Comparison of ENCODE assay signal across 1 cellular context in the genomic region with DNA sequence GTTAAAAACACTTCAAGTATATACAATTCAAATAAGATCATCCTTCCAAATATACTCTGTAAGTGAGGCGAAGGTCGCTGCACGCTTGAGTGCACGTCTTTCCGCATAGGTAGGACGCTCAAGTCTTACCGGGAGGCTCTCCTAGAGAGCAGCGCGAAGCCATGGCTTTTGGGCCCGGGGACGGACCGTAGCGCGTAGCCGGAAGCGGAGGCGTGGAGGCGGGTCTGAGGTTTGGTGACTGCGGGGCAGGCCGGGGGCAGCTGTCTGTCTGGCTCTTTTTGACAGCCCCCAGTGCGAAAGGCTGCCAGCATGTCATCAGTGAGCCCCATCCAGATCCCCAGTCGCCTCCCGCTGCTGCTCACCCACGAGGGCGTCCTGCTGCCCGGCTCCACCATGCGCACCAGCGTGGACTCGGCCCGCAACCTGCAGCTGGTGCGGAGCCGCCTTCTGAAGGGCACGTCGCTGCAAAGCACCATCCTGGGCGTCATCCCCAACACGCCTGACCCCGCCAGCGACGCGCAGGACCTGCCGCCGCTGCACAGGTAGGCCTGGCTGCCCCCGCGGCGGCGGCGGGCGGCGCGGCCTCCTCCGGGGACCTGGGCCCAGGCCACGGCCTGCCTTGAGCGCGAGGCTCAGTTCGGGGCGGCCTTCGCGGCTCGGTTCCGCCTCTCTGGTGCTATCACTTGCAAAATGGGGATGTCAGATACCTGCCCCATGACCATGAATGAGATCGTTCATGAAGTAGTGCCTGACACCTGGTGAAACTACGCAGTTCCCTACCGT.
A peak's percentile ranks its signal among the peaks of the same experiment; 100 is the strongest.
TF ChIP-seq lines count a peak whose summit lies in the region.

A gene with protein sequence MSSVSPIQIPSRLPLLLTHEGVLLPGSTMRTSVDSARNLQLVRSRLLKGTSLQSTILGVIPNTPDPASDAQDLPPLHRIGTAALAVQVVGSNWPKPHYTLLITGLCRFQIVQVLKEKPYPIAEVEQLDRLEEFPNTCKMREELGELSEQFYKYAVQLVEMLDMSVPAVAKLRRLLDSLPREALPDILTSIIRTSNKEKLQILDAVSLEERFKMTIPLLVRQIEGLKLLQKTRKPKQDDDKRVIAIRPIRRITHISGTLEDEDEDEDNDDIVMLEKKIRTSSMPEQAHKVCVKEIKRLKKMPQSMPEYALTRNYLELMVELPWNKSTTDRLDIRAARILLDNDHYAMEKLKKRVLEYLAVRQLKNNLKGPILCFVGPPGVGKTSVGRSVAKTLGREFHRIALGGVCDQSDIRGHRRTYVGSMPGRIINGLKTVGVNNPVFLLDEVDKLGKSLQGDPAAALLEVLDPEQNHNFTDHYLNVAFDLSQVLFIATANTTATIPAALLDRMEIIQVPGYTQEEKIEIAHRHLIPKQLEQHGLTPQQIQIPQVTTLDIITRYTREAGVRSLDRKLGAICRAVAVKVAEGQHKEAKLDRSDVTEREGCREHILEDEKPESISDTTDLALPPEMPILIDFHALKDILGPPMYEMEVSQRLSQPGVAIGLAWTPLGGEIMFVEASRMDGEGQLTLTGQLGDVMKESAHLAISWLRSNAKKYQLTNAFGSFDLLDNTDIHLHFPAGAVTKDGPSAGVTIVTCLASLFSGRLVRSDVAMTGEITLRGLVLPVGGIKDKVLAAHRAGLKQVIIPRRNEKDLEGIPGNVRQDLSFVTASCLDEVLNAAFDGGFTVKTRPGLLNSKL (plus strand): TSS at position 221 of the 783 bp plus-strand sequence. CDS start 89 bp downstream, at position 310.

TF ChIP-seq in HepG2, 621 proteins besides CTCF, POLR2A, EP300 and RAD21 (continued from another document and continues in another):
- TF ChIP-seq, protein P1, sequence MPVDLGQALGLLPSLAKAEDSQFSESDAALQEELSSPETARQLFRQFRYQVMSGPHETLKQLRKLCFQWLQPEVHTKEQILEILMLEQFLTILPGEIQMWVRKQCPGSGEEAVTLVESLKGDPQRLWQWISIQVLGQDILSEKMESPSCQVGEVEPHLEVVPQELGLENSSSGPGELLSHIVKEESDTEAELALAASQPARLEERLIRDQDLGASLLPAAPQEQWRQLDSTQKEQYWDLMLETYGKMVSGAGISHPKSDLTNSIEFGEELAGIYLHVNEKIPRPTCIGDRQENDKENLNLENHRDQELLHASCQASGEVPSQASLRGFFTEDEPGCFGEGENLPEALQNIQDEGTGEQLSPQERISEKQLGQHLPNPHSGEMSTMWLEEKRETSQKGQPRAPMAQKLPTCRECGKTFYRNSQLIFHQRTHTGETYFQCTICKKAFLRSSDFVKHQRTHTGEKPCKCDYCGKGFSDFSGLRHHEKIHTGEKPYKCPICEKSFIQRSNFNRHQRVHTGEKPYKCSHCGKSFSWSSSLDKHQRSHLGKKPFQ (CRISPR knock-in tag; IDR thresholded peaks at IDR 0.05; ENCODE audit: insufficient replicate concordance) = peak; percentile 79
- peak; percentile 99 for TF ChIP-seq CAMTA2 (CRISPR knock-in tag; IDR thresholded peaks at IDR 0.05; ENCODE audit: borderline replicate concordance)
- no peak; the same call in 1 of the 2 replicates for TF ChIP-seq ZNF589 (CRISPR knock-in tag; conservative IDR thresholded peaks at IDR 0.05)
- TF ChIP-seq, protein P2, sequence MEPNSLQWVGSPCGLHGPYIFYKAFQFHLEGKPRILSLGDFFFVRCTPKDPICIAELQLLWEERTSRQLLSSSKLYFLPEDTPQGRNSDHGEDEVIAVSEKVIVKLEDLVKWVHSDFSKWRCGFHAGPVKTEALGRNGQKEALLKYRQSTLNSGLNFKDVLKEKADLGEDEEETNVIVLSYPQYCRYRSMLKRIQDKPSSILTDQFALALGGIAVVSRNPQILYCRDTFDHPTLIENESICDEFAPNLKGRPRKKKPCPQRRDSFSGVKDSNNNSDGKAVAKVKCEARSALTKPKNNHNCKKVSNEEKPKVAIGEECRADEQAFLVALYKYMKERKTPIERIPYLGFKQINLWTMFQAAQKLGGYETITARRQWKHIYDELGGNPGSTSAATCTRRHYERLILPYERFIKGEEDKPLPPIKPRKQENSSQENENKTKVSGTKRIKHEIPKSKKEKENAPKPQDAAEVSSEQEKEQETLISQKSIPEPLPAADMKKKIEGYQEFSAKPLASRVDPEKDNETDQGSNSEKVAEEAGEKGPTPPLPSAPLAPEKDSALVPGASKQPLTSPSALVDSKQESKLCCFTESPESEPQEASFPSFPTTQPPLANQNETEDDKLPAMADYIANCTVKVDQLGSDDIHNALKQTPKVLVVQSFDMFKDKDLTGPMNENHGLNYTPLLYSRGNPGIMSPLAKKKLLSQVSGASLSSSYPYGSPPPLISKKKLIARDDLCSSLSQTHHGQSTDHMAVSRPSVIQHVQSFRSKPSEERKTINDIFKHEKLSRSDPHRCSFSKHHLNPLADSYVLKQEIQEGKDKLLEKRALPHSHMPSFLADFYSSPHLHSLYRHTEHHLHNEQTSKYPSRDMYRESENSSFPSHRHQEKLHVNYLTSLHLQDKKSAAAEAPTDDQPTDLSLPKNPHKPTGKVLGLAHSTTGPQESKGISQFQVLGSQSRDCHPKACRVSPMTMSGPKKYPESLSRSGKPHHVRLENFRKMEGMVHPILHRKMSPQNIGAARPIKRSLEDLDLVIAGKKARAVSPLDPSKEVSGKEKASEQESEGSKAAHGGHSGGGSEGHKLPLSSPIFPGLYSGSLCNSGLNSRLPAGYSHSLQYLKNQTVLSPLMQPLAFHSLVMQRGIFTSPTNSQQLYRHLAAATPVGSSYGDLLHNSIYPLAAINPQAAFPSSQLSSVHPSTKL (CRISPR knock-in tag; IDR thresholded peaks at IDR 0.05) = peak; percentile 86
- peak; percentile 91 for TF ChIP-seq MED1 (CRISPR knock-in tag; IDR thresholded peaks at IDR 0.05)
- TF ChIP-seq, protein P3, sequence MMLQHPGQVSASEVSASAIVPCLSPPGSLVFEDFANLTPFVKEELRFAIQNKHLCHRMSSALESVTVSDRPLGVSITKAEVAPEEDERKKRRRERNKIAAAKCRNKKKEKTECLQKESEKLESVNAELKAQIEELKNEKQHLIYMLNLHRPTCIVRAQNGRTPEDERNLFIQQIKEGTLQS (CRISPR knock-in tag; IDR thresholded peaks at IDR 0.05) = no peak; the same call in 1 of the 2 replicates
- peak; percentile 94 for TF ChIP-seq AGO2 (optimal IDR thresholded peaks at IDR 0.05; ENCODE audit: low read depth, low read length)
- TF ChIP-seq, protein P4, sequence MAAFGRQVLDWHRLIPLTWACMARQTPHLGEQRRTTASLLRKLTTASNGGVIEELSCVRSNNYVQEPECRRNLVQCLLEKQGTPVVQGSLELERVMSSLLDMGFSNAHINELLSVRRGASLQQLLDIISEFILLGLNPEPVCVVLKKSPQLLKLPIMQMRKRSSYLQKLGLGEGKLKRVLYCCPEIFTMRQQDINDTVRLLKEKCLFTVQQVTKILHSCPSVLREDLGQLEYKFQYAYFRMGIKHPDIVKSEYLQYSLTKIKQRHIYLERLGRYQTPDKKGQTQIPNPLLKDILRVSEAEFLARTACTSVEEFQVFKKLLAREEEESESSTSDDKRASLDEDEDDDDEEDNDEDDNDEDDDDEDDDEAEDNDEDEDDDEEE (CRISPR knock-in tag; IDR thresholded peaks at IDR 0.05) = peak; percentile 95; the same call in 1 of the 2 replicates
- TF ChIP-seq IRF2 (CRISPR knock-in tag; IDR thresholded peaks at IDR 0.05) = peak; percentile 98
- TF ChIP-seq SOX6 (IDR thresholded peaks at IDR 0.05) = no peak
- peak; percentile 75 for TF ChIP-seq SOX6 (CRISPR knock-in tag; IDR thresholded peaks at IDR 0.05)
- TF ChIP-seq ZNF20 (CRISPR knock-in tag; IDR thresholded peaks at IDR 0.05) = peak; percentile 90; the same call in 1 of the 2 replicates
- TF ChIP-seq ZNF446 (CRISPR knock-in tag; IDR thresholded peaks at IDR 0.05) = peak; percentile 98
- TF ChIP-seq FOXO1 (CRISPR knock-in tag; IDR thresholded peaks at IDR 0.05) = peak; percentile 51
- 0 out of 2 replicates have a peak, but pooled peaks have one; percentile 72 for TF ChIP-seq ZNF678 (CRISPR knock-in tag; IDR thresholded peaks at IDR 0.05)
- TF ChIP-seq ZSCAN21 (CRISPR knock-in tag; IDR thresholded peaks at IDR 0.05; ENCODE audit: borderline replicate concordance) = peak; percentile 81; the same call in 1 of the 2 replicates
- TF ChIP-seq, protein P5, sequence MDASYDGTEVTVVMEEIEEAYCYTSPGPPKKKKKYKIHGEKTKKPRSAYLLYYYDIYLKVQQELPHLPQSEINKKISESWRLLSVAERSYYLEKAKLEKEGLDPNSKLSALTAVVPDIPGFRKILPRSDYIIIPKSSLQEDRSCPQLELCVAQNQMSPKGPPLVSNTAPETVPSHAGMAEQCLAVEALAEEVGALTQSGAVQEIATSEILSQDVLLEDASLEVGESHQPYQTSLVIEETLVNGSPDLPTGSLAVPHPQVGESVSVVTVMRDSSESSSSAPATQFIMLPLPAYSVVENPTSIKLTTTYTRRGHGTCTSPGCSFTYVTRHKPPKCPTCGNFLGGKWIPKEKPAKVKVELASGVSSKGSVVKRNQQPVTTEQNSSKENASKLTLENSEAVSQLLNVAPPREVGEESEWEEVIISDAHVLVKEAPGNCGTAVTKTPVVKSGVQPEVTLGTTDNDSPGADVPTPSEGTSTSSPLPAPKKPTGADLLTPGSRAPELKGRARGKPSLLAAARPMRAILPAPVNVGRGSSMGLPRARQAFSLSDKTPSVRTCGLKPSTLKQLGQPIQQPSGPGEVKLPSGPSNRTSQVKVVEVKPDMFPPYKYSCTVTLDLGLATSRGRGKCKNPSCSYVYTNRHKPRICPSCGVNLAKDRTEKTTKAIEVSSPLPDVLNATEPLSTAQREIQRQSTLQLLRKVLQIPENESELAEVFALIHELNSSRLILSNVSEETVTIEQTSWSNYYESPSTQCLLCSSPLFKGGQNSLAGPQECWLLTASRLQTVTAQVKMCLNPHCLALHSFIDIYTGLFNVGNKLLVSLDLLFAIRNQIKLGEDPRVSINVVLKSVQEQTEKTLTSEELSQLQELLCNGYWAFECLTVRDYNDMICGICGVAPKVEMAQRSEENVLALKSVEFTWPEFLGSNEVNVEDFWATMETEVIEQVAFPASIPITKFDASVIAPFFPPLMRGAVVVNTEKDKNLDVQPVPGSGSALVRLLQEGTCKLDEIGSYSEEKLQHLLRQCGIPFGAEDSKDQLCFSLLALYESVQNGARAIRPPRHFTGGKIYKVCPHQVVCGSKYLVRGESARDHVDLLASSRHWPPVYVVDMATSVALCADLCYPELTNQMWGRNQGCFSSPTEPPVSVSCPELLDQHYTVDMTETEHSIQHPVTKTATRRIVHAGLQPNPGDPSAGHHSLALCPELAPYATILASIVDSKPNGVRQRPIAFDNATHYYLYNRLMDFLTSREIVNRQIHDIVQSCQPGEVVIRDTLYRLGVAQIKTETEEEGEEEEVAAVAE (CRISPR knock-in tag; IDR thresholded peaks at IDR 0.05; ENCODE audit: borderline replicate concordance) = peak; percentile 85; the same call in 1 of the 2 replicates
- peak; percentile 85; the same call in 1 of the 2 replicates for TF ChIP-seq KDM5A (IDR thresholded peaks at IDR 0.05; ENCODE audit: borderline replicate concordance, low read length)
- peak; percentile 47 for TF ChIP-seq MEF2D (CRISPR knock-in tag; IDR thresholded peaks at IDR 0.05)
- TF ChIP-seq PAX8 (CRISPR knock-in tag; IDR thresholded peaks at IDR 0.05; ENCODE audit: borderline replicate concordance) = peak; percentile 70; the same call in 1 of the 2 replicates
- TF ChIP-seq ZIK1 (CRISPR knock-in tag; IDR thresholded peaks at IDR 0.05; ENCODE audit: borderline replicate concordance, low read depth) = peak; percentile 77
- TF ChIP-seq, protein P6, sequence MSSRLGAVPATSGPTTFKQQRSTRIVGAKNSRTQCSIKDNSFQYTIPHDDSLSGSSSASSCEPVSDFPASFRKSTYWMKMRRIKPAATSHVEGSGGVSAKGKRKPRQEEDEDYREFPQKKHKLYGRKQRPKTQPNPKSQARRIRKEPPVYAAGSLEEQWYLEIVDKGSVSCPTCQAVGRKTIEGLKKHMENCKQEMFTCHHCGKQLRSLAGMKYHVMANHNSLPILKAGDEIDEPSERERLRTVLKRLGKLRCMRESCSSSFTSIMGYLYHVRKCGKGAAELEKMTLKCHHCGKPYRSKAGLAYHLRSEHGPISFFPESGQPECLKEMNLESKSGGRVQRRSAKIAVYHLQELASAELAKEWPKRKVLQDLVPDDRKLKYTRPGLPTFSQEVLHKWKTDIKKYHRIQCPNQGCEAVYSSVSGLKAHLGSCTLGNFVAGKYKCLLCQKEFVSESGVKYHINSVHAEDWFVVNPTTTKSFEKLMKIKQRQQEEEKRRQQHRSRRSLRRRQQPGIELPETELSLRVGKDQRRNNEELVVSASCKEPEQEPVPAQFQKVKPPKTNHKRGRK (CRISPR knock-in tag; IDR thresholded peaks at IDR 0.05) = no peak
- TF ChIP-seq, protein P7, sequence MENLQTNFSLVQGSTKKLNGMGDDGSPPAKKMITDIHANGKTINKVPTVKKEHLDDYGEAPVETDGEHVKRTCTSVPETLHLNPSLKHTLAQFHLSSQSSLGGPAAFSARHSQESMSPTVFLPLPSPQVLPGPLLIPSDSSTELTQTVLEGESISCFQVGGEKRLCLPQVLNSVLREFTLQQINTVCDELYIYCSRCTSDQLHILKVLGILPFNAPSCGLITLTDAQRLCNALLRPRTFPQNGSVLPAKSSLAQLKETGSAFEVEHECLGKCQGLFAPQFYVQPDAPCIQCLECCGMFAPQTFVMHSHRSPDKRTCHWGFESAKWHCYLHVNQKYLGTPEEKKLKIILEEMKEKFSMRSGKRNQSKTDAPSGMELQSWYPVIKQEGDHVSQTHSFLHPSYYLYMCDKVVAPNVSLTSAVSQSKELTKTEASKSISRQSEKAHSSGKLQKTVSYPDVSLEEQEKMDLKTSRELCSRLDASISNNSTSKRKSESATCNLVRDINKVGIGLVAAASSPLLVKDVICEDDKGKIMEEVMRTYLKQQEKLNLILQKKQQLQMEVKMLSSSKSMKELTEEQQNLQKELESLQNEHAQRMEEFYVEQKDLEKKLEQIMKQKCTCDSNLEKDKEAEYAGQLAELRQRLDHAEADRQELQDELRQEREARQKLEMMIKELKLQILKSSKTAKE (CRISPR knock-in tag; IDR thresholded peaks at IDR 0.05; ENCODE audit: borderline replicate concordance) = peak; percentile 78; the same call in 1 of the 2 replicates
- peak; percentile 81; the same call in 1 of the 2 replicates for TF ChIP-seq GLI4 (CRISPR knock-in tag; IDR thresholded peaks at IDR 0.05; ENCODE audit: borderline replicate concordance)
- no peak for TF ChIP-seq MIER2 (CRISPR knock-in tag; IDR thresholded peaks at IDR 0.05)
- TF ChIP-seq ZKSCAN1 (IDR thresholded peaks at IDR 0.05; ENCODE audit: low read length) = no peak; the same call in 1 of the 2 replicates
- TF ChIP-seq FIP1L1 (IDR thresholded peaks at IDR 0.05; ENCODE audit: borderline replicate concordance, insufficient read depth, low read depth, low read length) = no peak
- peak; percentile 78 for TF ChIP-seq KLF6 (CRISPR knock-in tag; IDR thresholded peaks at IDR 0.05)
- TF ChIP-seq, protein P8, sequence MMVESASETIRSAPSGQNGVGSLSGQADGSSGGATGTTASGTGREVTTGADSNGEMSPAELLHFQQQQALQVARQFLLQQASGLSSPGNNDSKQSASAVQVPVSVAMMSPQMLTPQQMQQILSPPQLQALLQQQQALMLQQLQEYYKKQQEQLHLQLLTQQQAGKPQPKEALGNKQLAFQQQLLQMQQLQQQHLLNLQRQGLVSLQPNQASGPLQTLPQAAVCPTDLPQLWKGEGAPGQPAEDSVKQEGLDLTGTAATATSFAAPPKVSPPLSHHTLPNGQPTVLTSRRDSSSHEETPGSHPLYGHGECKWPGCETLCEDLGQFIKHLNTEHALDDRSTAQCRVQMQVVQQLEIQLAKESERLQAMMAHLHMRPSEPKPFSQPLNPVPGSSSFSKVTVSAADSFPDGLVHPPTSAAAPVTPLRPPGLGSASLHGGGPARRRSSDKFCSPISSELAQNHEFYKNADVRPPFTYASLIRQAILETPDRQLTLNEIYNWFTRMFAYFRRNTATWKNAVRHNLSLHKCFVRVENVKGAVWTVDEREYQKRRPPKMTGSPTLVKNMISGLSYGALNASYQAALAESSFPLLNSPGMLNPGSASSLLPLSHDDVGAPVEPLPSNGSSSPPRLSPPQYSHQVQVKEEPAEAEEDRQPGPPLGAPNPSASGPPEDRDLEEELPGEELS (CRISPR knock-in tag; IDR thresholded peaks at IDR 0.05) = peak; percentile 60; the same call in 1 of the 2 replicates
